In genomic region chr19:7831452-7831851, GRCh38 we compare ENCODE assay signal across 9 cellular contexts. TPM values are rescaled to one million over a fixed set of nuclear protein-coding genes. Genes with fewer than 3 reads are reported as not detected.
DNase-seq lines count a peak whose midpoint lies in the region; ATAC-seq and TF ChIP-seq lines count a peak whose summit lies in the region.
"Had no signal": no experiment of that assay in that cellular context is flagged by ENCODE, and none has a peak within 500 bp of the region (broad histone marks: within the 10 kb centered on the region; RNA-seq: fewer than 3 reads in every experiment).

No MANE protein-coding gene starts in this region.

- TF ChIP-seq CTCF in fibroblast of mammary gland (conservative IDR thresholded peaks at IDR 0.05; ENCODE audit: control insufficient read depth, insufficient read depth, low read depth, low read length), result peak; percentile 53
- no peak for TF ChIP-seq CTCF in body of pancreas (IDR thresholded peaks at IDR 0.05)

- H3K9me3 ChIP-seq in body of pancreas, result no peaks in the 10 kb centered on the region

- intact Hi-C loops in Right ventricle myocardium inferior (cut with DNase I) (loop anchor here (5.0 to 10.0 kb wide), 2 partner anchors 173 to 616 kb away; partner anchors contain the start of gene ELAVL1), body of pancreas (cut with DNase I) (no loop called here)

- 56 to 77% methylated on average over 10 of the region's 10 CpGs for WGBS in body of pancreas, 2 donors

- H3K36me3 ChIP-seq in body of pancreas (replicated peaks in 1 of 2; ENCODE audit: insufficient read depth in 1 of 2, low read depth in 2 of 2), result no peaks in the 10 kb centered on the region

- peaks cover 29% of the 10 kb centered on the region for H3K4me1 ChIP-seq in body of pancreas

- no peaks in the 10 kb centered on the region for H3K27me3 ChIP-seq in body of pancreas

- ATAC-seq in Right ventricle myocardium inferior (no peak), body of pancreas (no peak)

- DNase-seq in NOMO-1 treated with DMSO at 0.1 percent for 48 hours (lab: John Stamatoyannopoulos, UW; ENCODE audit: unreplicated experiment) (peak; percentile 5), NOMO-1 treated with dmso at 0.1 percent for 144 hours (lab: John Stamatoyannopoulos, UW; ENCODE audit: unreplicated experiment) (no peak), RPMI8226 (peak; percentile 43), fibroblast of mammary gland (ENCODE audit: low read depth) (peak; percentile 54), skeletal muscle cell (ENCODE audit: low read depth) (no peak), NAMALWA (ENCODE audit: low spot score) (no peak), Right ventricle myocardium inferior (ENCODE audit: missing footprints) (no peak), body of pancreas (no peak)

- no peak overlapping the region for H3K27ac ChIP-seq in body of pancreas

- H3K4me3 ChIP-seq in fibroblast of mammary gland (ENCODE audit: control insufficient read depth, low read depth, low read length) (peak overlapping the region; percentile 3), skeletal muscle cell (ENCODE audit: low read depth, low read length) (peak overlapping the region; percentile 3), body of pancreas (no peak overlapping the region)

- no peak for TF ChIP-seq POLR2A in body of pancreas (IDR thresholded peaks at IDR 0.05)

RNA-seq across cellular contexts. Expression of gene EVI5L, which starts 1.4 kb away (rescaled TPM):
- 21.5 TPM for total RNA-seq in Right ventricle myocardium inferior
- 10 to 100 TPM in 1 of 2 donors, 1 to 10 TPM in 1; 6.0 to 12.9 TPM for total RNA-seq in body of pancreas

RNA-seq across cellular contexts. Expression of gene PRR36, which starts 42.7 kb away (rescaled TPM):
- not detected for total RNA-seq in Right ventricle myocardium inferior
- 10 to 100 TPM in 1 of 2 donors, 1 to 10 TPM in 1; 1.0 to 12.9 TPM for total RNA-seq in body of pancreas

RNA-seq across cellular contexts. Expression of gene LRRC8E, which starts 56.9 kb away (rescaled TPM):
- total RNA-seq in Right ventricle myocardium inferior, result 2.5 TPM
- 1 to 10 TPM; 2.6 to 3.4 TPM for total RNA-seq in body of pancreas
- total RNA-seq: T-helper 1 cell treated with Interleukin-12 subunit alpha and Interleukin-12 subunit beta and Interleukin-4 antibody, amounts not matched to agents 30 ng/mL and 1 ng/mL, for 36 hours had no signal

Comparison
In these comparisons a context has a peak if more than half of its experiments do, and no peak if none do; other contexts are left out.
1. DNase-seq: peak in NOMO-1 treated with DMSO at 0.1 percent for 48 hours (single experiment), RPMI8226 (single experiment) and fibroblast of mammary gland (single experiment); none in NOMO-1 treated with dmso at 0.1 percent for 144 hours (single experiment), skeletal muscle cell (single experiment), NAMALWA (single experiment), Right ventricle myocardium inferior (single experiment) and body of pancreas (0 of 4).
2. H3K4me3 ChIP-seq: peak in fibroblast of mammary gland (single experiment) and skeletal muscle cell (single experiment); none in body of pancreas (0 of 2).